Comparison of ENCODE assay signal across 9 cellular contexts in genomic region chr21:35529141-35529863, GRCh38.
A peak's percentile ranks its signal among the peaks of the same experiment; 100 is the strongest.
DNase-seq lines count a peak whose midpoint lies in the region; ATAC-seq and TF ChIP-seq lines count a peak whose summit lies in the region.
"Had no signal": no experiment of that assay in that cellular context is flagged by ENCODE, and none has a peak within 500 bp of the region (broad histone marks: within the 10 kb centered on the region; RNA-seq: fewer than 3 reads in every experiment).

No MANE protein-coding gene starts in this region.

- no peaks in the 10 kb centered on the region for H3F3A ChIP-seq in SK-N-SH (replicated peaks; ENCODE audit: insufficient read depth)

- H2AFZ ChIP-seq in SK-N-SH (ENCODE audit: low read depth): peak overlapping the region; percentile 99

- no peaks in the 10 kb centered on the region for H3K9me3 ChIP-seq in SK-N-SH

- H3K27ac ChIP-seq in SK-N-SH (ENCODE audit: low read depth in 2 of 2, low read length in 1 of 2): peak overlapping the region in 1 of 2 experiments; percentile 63; a peak in 2 of 4 replicates

- H3K36me3 Mint-ChIP-seq in stimulated activated naive B cell treated with anti-CD40 and anti-IgM and Interleukin-4, amounts not matched to agents 10 μg/mL and 1 μg/mL and 100 μg/mL, for 72 hours: no peaks in the 10 kb centered on the region
- H3K36me3 Mint-ChIP-seq: brain had no signal

- H3K9ac ChIP-seq in SK-N-SH: peak overlapping the region; percentile 72

- ATAC-seq in stimulated activated naive B cell treated with anti-CD40 and anti-IgM and Interleukin-4, amounts not matched to agents 10 μg/mL and 1 μg/mL and 100 μg/mL, for 72 hours (replicated peaks): peak; percentile 44 to 46
- no peak for ATAC-seq in GM18520 (IDR thresholded peaks at IDR 0.05; ENCODE audit: unreplicated experiment)

- CTCF ChIA-PET in SK-N-SH (lab: Yijun Ruan, JAX): interaction anchor here (0.6 kb wide), 1 partner anchor 48 kb away, joined by 3 read pairs; no protein-coding TSS in a partner anchor

- H3K4me1 Mint-ChIP-seq in stimulated activated naive B cell treated with anti-CD40 and anti-IgM and Interleukin-4, amounts not matched to agents 10 μg/mL and 1 μg/mL and 100 μg/mL, for 72 hours: peaks cover 31 to 40% of the 10 kb centered on the region in 2 donors
- H3K4me1 Mint-ChIP-seq: brain had no signal

- no peaks in the 10 kb centered on the region for H3K27me3 ChIP-seq in SK-N-SH (ENCODE audit: insufficient read depth)

- POLR2A ChIA-PET in SK-N-SH (lab: Yijun Ruan, JAX): no interaction called here

- DNase-seq in Ammon's horn (ENCODE audit: low spot score) (peak; percentile 32), GM20000 (ENCODE audit: low spot score) (peak; percentile 53), SK-N-SH (no peak), glomerular visceral epithelial cell (ENCODE audit: extremely low spot score) (peak; percentile 16), SIG-M5 treated with dmso at 0.1 percent for 504 hours (lab: John Stamatoyannopoulos, UW; ENCODE audit: unreplicated experiment) (no peak), AG08395 (ENCODE audit: low spot score) (no peak)
- no peak for DNase-seq in stimulated activated naive B cell treated with anti-CD40 and anti-IgM and Interleukin-4, amounts not matched to agents 10 μg/mL and 1 μg/mL and 100 μg/mL, for 72 hours

- H3K4me3 ChIP-seq in SK-N-SH (ENCODE audit: low read depth in 2 of 2, low read length in 1 of 2): peak overlapping the region; percentile 38 to 65

- peak overlapping the region; percentile 93 for H3K27ac Mint-ChIP-seq in stimulated activated naive B cell treated with anti-CD40 and anti-IgM and Interleukin-4, amounts not matched to agents 10 μg/mL and 1 μg/mL and 100 μg/mL, for 72 hours
- H3K27ac Mint-ChIP-seq: brain had no signal

- H3K9me3 Mint-ChIP-seq in stimulated activated naive B cell treated with anti-CD40 and anti-IgM and Interleukin-4, amounts not matched to agents 10 μg/mL and 1 μg/mL and 100 μg/mL, for 72 hours: no peaks in the 10 kb centered on the region

- 25% methylated on average over 9 of the region's 9 CpGs for WGBS in SK-N-SH (ENCODE audit: low lambda C conversion rate)

- H3K79me2 ChIP-seq in SK-N-SH (ENCODE audit: insufficient read depth): no peaks in the 10 kb centered on the region

- no peak for TF ChIP-seq EP300 in SK-N-SH (IDR thresholded peaks at IDR 0.05; ENCODE audit: borderline replicate concordance in 1 of 2, low read depth in 1 of 2, low read length in 1 of 2)

- peak overlapping the region; percentile 85 to 88 for H3K4me3 Mint-ChIP-seq in stimulated activated naive B cell treated with anti-CD40 and anti-IgM and Interleukin-4, amounts not matched to agents 10 μg/mL and 1 μg/mL and 100 μg/mL, for 72 hours
- H3K4me3 Mint-ChIP-seq: brain had no signal

- H4K20me1 ChIP-seq in SK-N-SH (ENCODE audit: insufficient read depth): no peaks in the 10 kb centered on the region

- no peak for TF ChIP-seq RAD21 in SK-N-SH (IDR thresholded peaks at IDR 0.05; ENCODE audit: low read length)

- H3K27me3 Mint-ChIP-seq in stimulated activated naive B cell treated with anti-CD40 and anti-IgM and Interleukin-4, amounts not matched to agents 10 μg/mL and 1 μg/mL and 100 μg/mL, for 72 hours: no peaks in the 10 kb centered on the region

- peak overlapping the region; percentile 95 for H3K4me2 ChIP-seq in SK-N-SH

- no peaks in the 10 kb centered on the region for H3K36me3 ChIP-seq in SK-N-SH (replicated peaks in 1 of 2; ENCODE audit: control insufficient read depth in 1 of 2, insufficient read depth in 2 of 2, low read length in 1 of 2)

- no peaks in the 10 kb centered on the region for H3K9me2 ChIP-seq in SK-N-SH

- H3K4me1 ChIP-seq in SK-N-SH (ENCODE audit: control insufficient read depth in 1 of 2, insufficient read depth in 2 of 2, low read depth in 1 of 2, low read length in 1 of 2): peaks cover 4 to 11% of the 10 kb centered on the region in 2 experiments; a peak in 2 of 4 replicates

- TF ChIP-seq CTCF in GM20000 (IDR thresholded peaks at IDR 0.05; ENCODE audit: extremely low read depth, missing control alignments) (no peak), SK-N-SH (IDR thresholded peaks at IDR 0.05) (no peak)

TF ChIP-seq in SK-N-SH, 30 proteins besides CTCF, POLR2A, EP300 and RAD21:
- TF ChIP-seq ZBTB33 (IDR thresholded peaks at IDR 0.05; ENCODE audit: borderline replicate concordance, low read depth) (no peak), RCOR1 (IDR thresholded peaks at IDR 0.05; ENCODE audit: low read length) (no peak), FOXM1 (IDR thresholded peaks at IDR 0.05; ENCODE audit: low read depth) (no peak), EZH2phosphoT487 (IDR thresholded peaks at IDR 0.05; ENCODE audit: borderline replicate concordance, low read depth) (no peak), NFIC (IDR thresholded peaks at IDR 0.05; ENCODE audit: borderline replicate concordance) (no peak), JUND (IDR thresholded peaks at IDR 0.05) (no peak), FOXJ3 (CRISPR knock-in tag; IDR thresholded peaks at IDR 0.05) (no peak), PBX3 (IDR thresholded peaks at IDR 0.05) (no peak), GABPA (IDR thresholded peaks at IDR 0.05; ENCODE audit: low read depth) (no peak), ELF1 (IDR thresholded peaks at IDR 0.05) (no peak), RXRA (IDR thresholded peaks at IDR 0.05; ENCODE audit: borderline replicate concordance, low read depth) (no peak), IRF3 (IDR thresholded peaks at IDR 0.05; ENCODE audit: low read depth, low read length) (no peak), RFX5 (IDR thresholded peaks at IDR 0.05; ENCODE audit: low read length) (no peak), SMC3 (IDR thresholded peaks at IDR 0.05; ENCODE audit: low read depth, low read length) (no peak), CHD2 (IDR thresholded peaks at IDR 0.05; ENCODE audit: low read length, partially characterized antibody) (no peak), TAF1 (IDR thresholded peaks at IDR 0.05; ENCODE audit: borderline replicate concordance, low read depth, low read length) (no peak)

Comparison
In these comparisons a context has a peak if more than half of its experiments do, and no peak if none do; other contexts are left out.
1. DNase-seq: peak in Ammon's horn (single experiment), GM20000 (single experiment) and glomerular visceral epithelial cell (single experiment); none in SK-N-SH (single experiment), stimulated activated naive B cell treated with anti-CD40 and anti-IgM and Interleukin-4, amounts not matched to agents 10 μg/mL and 1 μg/mL and 100 μg/mL, for 72 hours (single experiment), SIG-M5 treated with dmso at 0.1 percent for 504 hours (single experiment) and AG08395 (single experiment).